In genomic region chr3:27869152-27869551, GRCh38 we compare ENCODE assay signal across 21 cellular contexts.
DNase-seq lines count a peak whose midpoint lies in the region; ATAC-seq, FAIRE-seq and TF ChIP-seq lines count a peak whose summit lies in the region.
"Had no signal": no experiment of that assay in that cellular context is flagged by ENCODE, and none has a peak within 500 bp of the region (broad histone marks: within the 10 kb centered on the region; RNA-seq: fewer than 3 reads in every experiment).

No MANE protein-coding gene starts in this region.

- TF ChIP-seq EP300 in HepG2 (IDR thresholded peaks at IDR 0.05; ENCODE audit: low read depth in 2 of 2, low read length in 2 of 2) = no peak
- no peak for TF ChIP-seq EP300 in HepG2 (CRISPR knock-in tag; IDR thresholded peaks at IDR 0.05; ENCODE audit: borderline replicate concordance)
- TF ChIP-seq EP300 in K562 (IDR thresholded peaks at IDR 0.05; ENCODE audit: low read length) = no peak

- H2AFZ ChIP-seq in HepG2 (ENCODE audit: low read length) (no peak overlapping the region), K562 (ENCODE audit: low read depth, low read length) (no peak overlapping the region)

- no peaks in the 10 kb centered on the region for H3K36me3 ChIP-seq in HepG2 (replicated peaks in 1 of 2; ENCODE audit: control insufficient read depth in 1 of 2, insufficient read depth in 2 of 2, low read length in 2 of 2)
- no peaks in the 10 kb centered on the region for H3K36me3 ChIP-seq in right lobe of liver
- H3K36me3 ChIP-seq in HEK293 (ENCODE audit: control insufficient read depth in 2 of 2, insufficient read depth in 1 of 2, low read length in 2 of 2) = no peaks in the 10 kb centered on the region
- no peaks in the 10 kb centered on the region for H3K36me3 ChIP-seq in K562 (ENCODE audit: control insufficient read depth, insufficient read depth, low read length)
- H3K36me3 ChIP-seq: BE2C, BLaER1 had no signal

- no peak for TF ChIP-seq POLR2A in HepG2 (IDR thresholded peaks at IDR 0.05; ENCODE audit: insufficient read depth in 1 of 2, low read depth in 2 of 2, low read length in 2 of 2)
- TF ChIP-seq POLR2A in right lobe of liver (IDR thresholded peaks at IDR 0.05) = no peak
- TF ChIP-seq POLR2A in K562 (conservative IDR thresholded peaks at IDR 0.05) = no peak

- H3K9me1 ChIP-seq in K562 (ENCODE audit: control insufficient read depth, insufficient read depth, low read length) = no peaks in the 10 kb centered on the region

- POLR2A ChIA-PET in HepG2 (lab: Yijun Ruan, JAX) = no interaction called here
- POLR2A ChIA-PET in HEK293 (lab: Yijun Ruan, JAX) = no interaction called here
- POLR2A ChIA-PET in K562 (lab: Yijun Ruan, JAX) = no interaction called here

- H3K27ac ChIP-seq in HepG2 (ENCODE audit: extremely low read length, insufficient read depth, low read length) = no peak overlapping the region
- H3K27ac ChIP-seq in right lobe of liver = no peak overlapping the region
- H3K27ac ChIP-seq in HEK293 (ENCODE audit: extremely low read depth, low read depth, low read length) = no peak overlapping the region
- no peak overlapping the region for H3K27ac ChIP-seq in K562 (ENCODE audit: extremely low read depth, low read depth, low read length)
- H3K27ac ChIP-seq: BLaER1, C4-2B had no signal

- H3K4me3 ChIP-seq in HepG2 (replicated peaks in 1 of 3; ENCODE audit: insufficient read depth in 1 of 3, low read depth in 2 of 3, low read length in 3 of 3) (no peak overlapping the region), right lobe of liver (no peak overlapping the region), HEK293 (ENCODE audit: low read depth, low read length) (no peak overlapping the region), K562 (no peak overlapping the region)
- H3K4me3 ChIP-seq: BLaER1 had no signal

- intact Hi-C loops in HepG2 (cut with micrococcal nuclease; ENCODE audit: unreplicated experiment) = no loop called here
- intact Hi-C loops in right lobe of liver (cut with DNase I) = no loop called here
- intact Hi-C loops in K562 (cut with micrococcal nuclease) = no loop called here

- H3K9ac ChIP-seq in HepG2 (ENCODE audit: insufficient read depth, low read depth, low read length) (no peak overlapping the region), K562 (ENCODE audit: insufficient read depth in 1 of 2, low read depth in 2 of 2, low read length in 2 of 2) (no peak overlapping the region)
- H3K9ac ChIP-seq: BLaER1 had no signal

- DNase-seq in HepG2 (ENCODE audit: low spot score) (no peak), right lobe of liver (no peak), K562 (ENCODE audit: extremely low read depth in 1 of 4, low spot score in 3 of 4) (no peak)
- DNase-seq in stimulated activated CD4-positive, alpha-beta T cell treated with anti-CD3 and anti-CD28 coated beads, Interleukin-4, amount 100 ng/mL, for 4 hours = no peak
- DNase-seq: 8988T; ACHN; BE2C; Caco-2; Calu3; CD4-positive, alpha-beta T cell; CD8-positive, alpha-beta T cell; DMS79 treated with DMSO at 0.1 percent for 48 hours; GF-D8 had no signal

- no peaks in the 10 kb centered on the region; a peak in 1 of 5 replicates for H3K27me3 ChIP-seq in HepG2 (ENCODE audit: control insufficient read depth in 1 of 2, insufficient read depth in 2 of 2, low read length in 2 of 2)
- no peaks in the 10 kb centered on the region for H3K27me3 ChIP-seq in right lobe of liver
- no peaks in the 10 kb centered on the region for H3K27me3 ChIP-seq in K562 (ENCODE audit: control insufficient read depth in 2 of 2, insufficient read depth in 2 of 2, low read length in 2 of 2)
- H3K27me3 ChIP-seq: BE2C, BLaER1 had no signal

- peaks cover 14% of the 10 kb centered on the region; the same call in 1 of the 2 replicates for H3K9me3 ChIP-seq in HepG2 (ENCODE audit: low read length)
- H3K9me3 ChIP-seq in right lobe of liver = peaks cover 0 to 7% (median 0%) of the 10 kb centered on the region in 4 donors
- no peaks in the 10 kb centered on the region for H3K9me3 ChIP-seq in HEK293 (ENCODE audit: control insufficient read depth, insufficient read depth, low read depth, low read length)
- H3K9me3 ChIP-seq in K562 (replicated peaks; ENCODE audit: control insufficient read depth, insufficient read depth, low read depth, low read length) = no peaks in the 10 kb centered on the region; the same call in 1 of the 2 replicates
- H3K9me3 ChIP-seq: BE2C had no signal

- TF ChIP-seq RAD21 in HepG2 (CRISPR knock-in tag; IDR thresholded peaks at IDR 0.05) = no peak
- no peak for TF ChIP-seq RAD21 in K562 (CRISPR knock-in tag; conservative IDR thresholded peaks at IDR 0.05 in 1 of 2, IDR thresholded peaks at IDR 0.05 in 1 of 2)

- H3K79me2 ChIP-seq in HepG2 (ENCODE audit: insufficient read depth, low read length) (no peaks in the 10 kb centered on the region), K562 (ENCODE audit: control insufficient read depth, insufficient read depth, low read length) (no peaks in the 10 kb centered on the region)

- no peak for TF ChIP-seq CTCF in HepG2 (CRISPR knock-in tag; IDR thresholded peaks at IDR 0.05)
- TF ChIP-seq CTCF in right lobe of liver (IDR thresholded peaks at IDR 0.05) = no peak
- no peak for TF ChIP-seq CTCF in HEK293 (tag by site-specific recombination; IDR thresholded peaks at IDR 0.05)
- no peak for TF ChIP-seq CTCF in K562 (IDR thresholded peaks at IDR 0.05 in 2 of 3, conservative IDR thresholded peaks at IDR 0.05 in 1 of 3; ENCODE audit: insufficient read depth in 2 of 3, low read depth in 1 of 3, low read length in 3 of 3)

- no TSS peak for BruUV-seq in HepG2 (replicated peaks; lab: Mats Ljungman, UMichigan)
- BruUV-seq in K562 (replicated peaks; lab: Mats Ljungman, UMichigan) = no TSS peak

- H4K20me1 ChIP-seq in HepG2 (ENCODE audit: insufficient read depth, low read length) = no peaks in the 10 kb centered on the region
- no peaks in the 10 kb centered on the region for H4K20me1 ChIP-seq in K562 (replicated peaks; ENCODE audit: control insufficient read depth, insufficient read depth, low read length)
- H4K20me1 ChIP-seq: BLaER1 had no signal

- ATAC-seq in HepG2 = no peak
- no peak for ATAC-seq in right lobe of liver
- ATAC-seq in K562 = no peak
- ATAC-seq: CD8-positive, alpha-beta T cell had no signal

- H3K4me1 ChIP-seq in HepG2 (ENCODE audit: insufficient read depth, low read length) = no peaks in the 10 kb centered on the region
- no peaks in the 10 kb centered on the region for H3K4me1 ChIP-seq in right lobe of liver
- H3K4me1 ChIP-seq in HEK293 (ENCODE audit: control insufficient read depth, insufficient read depth, low read length) = no peaks in the 10 kb centered on the region
- H3K4me1 ChIP-seq in K562 (replicated peaks in 1 of 2; ENCODE audit: control insufficient read depth in 2 of 2, insufficient read depth in 2 of 2, low read length in 2 of 2) = no peaks in the 10 kb centered on the region
- H3K4me1 ChIP-seq: BE2C, BLaER1, Caco-2 had no signal

- H3K4me2 ChIP-seq in HepG2 (ENCODE audit: low read depth, low read length) (no peak overlapping the region), K562 (ENCODE audit: insufficient read depth, low read length) (no peak overlapping the region)
- H3K4me2 ChIP-seq: BLaER1 had no signal

- CTCF ChIA-PET in HepG2 (lab: Yijun Ruan, JAX; ENCODE audit: low intra/inter-chr PET ratio, low total read pairs) = no interaction called here
- CTCF ChIA-PET in HEK293 (lab: Yijun Ruan, JAX) = no interaction called here
- CTCF ChIA-PET in K562 (lab: Yijun Ruan, JAX; ENCODE audit: low intra/inter-chr PET ratio) = no interaction called here

- FAIRE-seq in HepG2 (lab: Jason Lieb, UNC) = no peak
- no peak for FAIRE-seq in K562 (lab: Jason Lieb, UNC)
- FAIRE-seq: A204.1, D721Med, G401.6, GM12891, GM19239 had no signal

- in situ Hi-C loops in HepG2 (cut with HindIII; ENCODE audit: extremely low pct_ligation_motif_present, low pct_unique_long_range_greater_than_20kb) = no loop called here
- in situ Hi-C loops in K562 (cut with MboI) = no loop called here

TF ChIP-seq in HepG2, 621 proteins besides CTCF, POLR2A, EP300 and RAD21:
- TF ChIP-seq RBM39 (IDR thresholded peaks at IDR 0.05; ENCODE audit: low read depth, low read length, poor library complexity, severe bottlenecking) (no peak), ZNF160 (CRISPR knock-in tag; IDR thresholded peaks at IDR 0.05) (peak; percentile 92), ZC3H13 (CRISPR knock-in tag; IDR thresholded peaks at IDR 0.05) (no peak)

TF ChIP-seq in HEK293, 187 proteins besides CTCF, POLR2A, EP300 and RAD21:
- TF ChIP-seq SETDB1 (IDR thresholded peaks at IDR 0.05; ENCODE audit: insufficient read length, low read length) (peak; percentile 45), ZNF830 (tag by site-specific recombination; IDR thresholded peaks at IDR 0.05; ENCODE audit: low read depth) (no peak), ZEB2 (tag by site-specific recombination; IDR thresholded peaks at IDR 0.05) (no peak), ZBTB20 (tag by site-specific recombination; IDR thresholded peaks at IDR 0.05) (no peak)

TF ChIP-seq in K562, 482 proteins besides CTCF, POLR2A, EP300 and RAD21:
- TF ChIP-seq TRIM28 (IDR thresholded peaks at IDR 0.05) (peak; percentile 64; the same call in 1 of the 2 replicates), ZNF583 (CRISPR knock-in tag; IDR thresholded peaks at IDR 0.05) (no peak), ZNF316 (IDR thresholded peaks at IDR 0.05) (peak; percentile 23; the same call in 1 of the 2 replicates)
